In genomic region chr2:121974919-121975654, GRCh38 we compare ENCODE assay signal across 8 cellular contexts.
DNase-seq lines count a peak whose midpoint lies in the region; ATAC-seq and TF ChIP-seq lines count a peak whose summit lies in the region.

No MANE protein-coding gene starts in this region.

- H2AFZ ChIP-seq in mammary epithelial cell (ENCODE audit: low read depth, low read length): peak overlapping the region; percentile 78

- WGBS in mammary epithelial cell (ENCODE audit: low coverage, missing lambda C conversion rate): 3% methylated on average over 13 of the region's 13 CpGs

- in situ Hi-C loops in mammary epithelial cell (cut with MboI; ENCODE audit: low sequenced_read_pairs in 2 of 2): loop anchor here (10.0 to 25.0 kb wide), 3 partner anchors 137 to 480 kb away; no protein-coding TSS in a partner anchor

- no peaks in the 10 kb centered on the region for H3K9me3 ChIP-seq in mammary epithelial cell (replicated peaks; ENCODE audit: insufficient read depth, low read length)

- ATAC-seq in GM18520 (IDR thresholded peaks at IDR 0.05; ENCODE audit: unreplicated experiment) (peak; percentile 92), HG03039 (IDR thresholded peaks at IDR 0.05; ENCODE audit: unreplicated experiment) (peak; percentile 97)

- peak overlapping the region; percentile 74 for H3K4me2 ChIP-seq in mammary epithelial cell (ENCODE audit: insufficient read depth, low read depth, low read length)

- TF ChIP-seq CTCF in AG09309 (IDR thresholded peaks at IDR 0.05; ENCODE audit: control insufficient read depth, insufficient read depth, low read depth, low read length, missing control alignments) (peak; percentile 57), mammary epithelial cell (conservative IDR thresholded peaks at IDR 0.05 in 1 of 2, IDR thresholded peaks at IDR 0.05 in 1 of 2; ENCODE audit: extremely low read depth in 1 of 2, insufficient read depth in 1 of 2, low read depth in 1 of 2, low read length in 2 of 2) (peak; percentile 22 to 55)

- no peak overlapping the region; the same call in 1 of the 2 replicates for H3K4me3 ChIP-seq in AG09309 (ENCODE audit: control insufficient read depth, low read depth, low read length)
- H3K4me3 ChIP-seq in mammary epithelial cell (replicated peaks in 1 of 3; ENCODE audit: insufficient read depth in 1 of 3, low read depth in 2 of 3, low read length in 3 of 3): peak overlapping the region in 2 of 3 experiments; percentile 15 to 29

- BruUV-seq in mammary epithelial cell (replicated peaks; lab: Mats Ljungman, UMichigan): no TSS peak

- H3K79me2 ChIP-seq in mammary epithelial cell (ENCODE audit: insufficient read depth, low read length): no peaks in the 10 kb centered on the region

- H3K9ac ChIP-seq in mammary epithelial cell (ENCODE audit: insufficient read depth, low read length): no peak overlapping the region

- dilution Hi-C loops in mammary epithelial cell (cut with HindIII; ENCODE audit: low sequenced_read_pairs): no loop called here

- no peak overlapping the region for H3K27ac ChIP-seq in mammary epithelial cell (ENCODE audit: insufficient read depth, low read depth, low read length)

- DNase-seq in AG09309 (ENCODE audit: low read depth) (peak; percentile 33), NCI-H2029 treated with DMSO at 0.1 percent for 48 hours (lab: John Stamatoyannopoulos, UW) (peak; percentile 60), T1000 (lab: John Stamatoyannopoulos, UW) (peak; percentile 52), mammary epithelial cell (peak; percentile 63), iris pigment epithelial cell (ENCODE audit: low read depth) (peak; percentile 66)
- DNase-seq in stimulated activated CD4-positive, alpha-beta T cell treated with anti-CD3 and anti-CD28 coated beads, Interleukin-15, amount 100 ng/mL, for 24 hours: peak; percentile 42

- no peaks in the 10 kb centered on the region for H4K20me1 ChIP-seq in mammary epithelial cell (ENCODE audit: insufficient read depth, low read length)

- CTCF ChIA-PET in mammary epithelial cell (lab: Charles Lee; ENCODE audit: low non-redundant PET): no interaction called here

- peaks cover 4% of the 10 kb centered on the region for H3K4me1 ChIP-seq in mammary epithelial cell (ENCODE audit: insufficient read depth, low read length)

- H3K27me3 ChIP-seq in mammary epithelial cell (ENCODE audit: insufficient read depth, low read length): no peaks in the 10 kb centered on the region

- H3K36me3 ChIP-seq in mammary epithelial cell (ENCODE audit: insufficient read depth, low read length): no peaks in the 10 kb centered on the region

- intact Hi-C loops in mammary epithelial cell (cut with micrococcal nuclease): loop anchor here (1.0 to 10.0 kb wide), 9 partner anchors 78 to 770 kb away; no protein-coding TSS in a partner anchor
